Comparison of ENCODE assay signal across 12 cellular contexts in the genomic region with DNA sequence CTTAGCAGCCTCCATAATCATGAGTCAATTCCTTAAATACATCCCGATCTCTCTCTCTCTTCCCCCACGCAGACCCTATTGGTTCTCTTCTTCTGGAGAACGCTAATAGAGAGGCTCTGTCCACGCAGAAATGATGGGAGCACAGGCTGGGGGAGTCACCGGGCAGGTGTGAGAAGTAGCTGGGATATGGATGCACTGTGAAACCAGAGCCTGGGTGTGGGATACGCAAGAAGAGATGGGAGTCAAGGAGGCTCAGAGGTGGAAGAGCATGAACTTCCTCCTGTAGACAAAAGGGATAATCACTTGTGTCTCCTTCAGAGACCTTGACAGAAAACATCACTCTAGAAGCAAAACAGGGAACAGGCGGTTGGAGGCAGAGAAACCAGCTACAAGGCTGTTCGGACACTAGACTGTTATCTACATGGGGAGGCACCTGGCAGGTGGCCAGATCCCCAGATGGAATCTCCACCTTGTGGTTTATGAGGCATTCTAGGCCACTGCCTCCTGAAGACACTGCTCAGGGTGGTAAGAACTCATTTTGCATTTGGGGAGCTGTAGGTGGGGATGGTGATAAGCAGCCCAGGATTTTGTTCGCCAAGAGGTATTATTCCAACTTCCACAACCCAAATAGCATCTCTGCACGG. TPM values are rescaled to one million over a fixed set of nuclear protein-coding genes. Genes with fewer than 3 reads are reported as not detected.
DNase-seq lines count a peak whose midpoint lies in the region; TF ChIP-seq lines count a peak whose summit lies in the region.
"Had no signal": no experiment of that assay in that cellular context is flagged by ENCODE, and none has a peak within 500 bp of the region (broad histone marks: within the 10 kb centered on the region; RNA-seq: fewer than 3 reads in every experiment).

No MANE protein-coding gene starts in this region.

- TF ChIP-seq CTCF in OCI-LY1 (IDR thresholded peaks at IDR 0.05; ENCODE audit: low read length) (no peak), colonic mucosa (IDR thresholded peaks at IDR 0.05) (no peak), osteocyte (IDR thresholded peaks at IDR 0.05) (no peak), ascending aorta (IDR thresholded peaks at IDR 0.05) (no peak)

- DNase-seq in GM23248 (peak; percentile 52), colonic mucosa (peak; percentile 50), osteocyte (ENCODE audit: extremely low spot score, unreplicated experiment) (no peak), ascending aorta (ENCODE audit: low spot score in 2 of 2) (no peak), H4 (ENCODE audit: low spot score) (no peak)
- no peak for DNase-seq in stimulated activated CD4-positive, alpha-beta T cell treated with anti-CD3 and anti-CD28 coated beads, Interleukin-2, amount 100 ng/mL, for 24 hours
- no peak for DNase-seq in central memory CD4-positive, alpha-beta T cell
- DNase-seq: activated naive CD4-positive, alpha-beta T cell treated with anti-CD3 and anti-CD28 coated beads for 36 hours; GOT3 had no signal

- in situ Hi-C loops in GM23248 (cut with MboI), result no loop called here

- H3F3A ChIP-seq in GM23248 (ENCODE audit: insufficient read depth) (peaks cover 84% of the 10 kb centered on the region), OCI-LY1 (ENCODE audit: insufficient read depth, low read length) (no peaks in the 10 kb centered on the region)

- H3K4me2 ChIP-seq in GM23248 (ENCODE audit: unreplicated experiment) (no peak overlapping the region), OCI-LY1 (ENCODE audit: low read length) (peak overlapping the region; percentile 41)

- H2AFZ ChIP-seq in GM23248, result no peak overlapping the region
- H2AFZ ChIP-seq in OCI-LY1 (ENCODE audit: low read length), result no peak overlapping the region

- H3K9me3 Mint-ChIP-seq in osteocyte (ENCODE audit: unreplicated experiment), result no peaks in the 10 kb centered on the region
- H3K9me3 Mint-ChIP-seq: activated naive CD4-positive, alpha-beta T cell treated with anti-CD3 and anti-CD28 coated beads for 36 hours; T-helper 1 cell treated with Interleukin-12 subunit alpha and Interleukin-12 subunit beta and Interleukin-4 antibody, amounts not matched to agents 30 μg/mL and 1 μg/mL, for 36 hours had no signal

- H3K9me2 ChIP-seq in GM23248 (ENCODE audit: insufficient read depth), result no peaks in the 10 kb centered on the region
- no peaks in the 10 kb centered on the region for H3K9me2 ChIP-seq in OCI-LY1 (ENCODE audit: low read depth, low read length)

- H3K36me3 Mint-ChIP-seq in osteocyte (ENCODE audit: unreplicated experiment), result peaks cover 36% of the 10 kb centered on the region

- H3K27me3 ChIP-seq in GM23248 (replicated peaks; ENCODE audit: insufficient read depth) (no peaks in the 10 kb centered on the region), OCI-LY1 (ENCODE audit: insufficient read depth, low read length) (no peaks in the 10 kb centered on the region), colonic mucosa (no peaks in the 10 kb centered on the region), ascending aorta (no peaks in the 10 kb centered on the region)

- H3K4me1 ChIP-seq in GM23248 (ENCODE audit: insufficient read depth) (peaks cover 52% of the 10 kb centered on the region), OCI-LY1 (ENCODE audit: insufficient read depth, low read length, severe bottlenecking) (peaks cover 68% of the 10 kb centered on the region), colonic mucosa (peaks cover 3% of the 10 kb centered on the region), ascending aorta (peaks cover 13 to 26% of the 10 kb centered on the region in 2 donors)

- H3K79me2 ChIP-seq in GM23248 (ENCODE audit: insufficient read depth), result peaks cover 29% of the 10 kb centered on the region
- no peaks in the 10 kb centered on the region for H3K79me2 ChIP-seq in OCI-LY1 (ENCODE audit: insufficient read depth, low read length)

- peak overlapping the region; percentile 42 for H3K27ac Mint-ChIP-seq in osteocyte (ENCODE audit: unreplicated experiment)
- H3K27ac Mint-ChIP-seq: activated naive CD4-positive, alpha-beta T cell treated with anti-CD3 and anti-CD28 coated beads for 36 hours; T-helper 1 cell treated with Interleukin-12 subunit alpha and Interleukin-12 subunit beta and Interleukin-4 antibody, amounts not matched to agents 30 μg/mL and 1 μg/mL, for 36 hours had no signal

- H4K20me1 ChIP-seq in GM23248 (ENCODE audit: insufficient read depth) (no peaks in the 10 kb centered on the region), OCI-LY1 (ENCODE audit: insufficient read depth, low read length) (no peaks in the 10 kb centered on the region)

- H3K4me3 Mint-ChIP-seq in osteocyte (ENCODE audit: unreplicated experiment), result no peak overlapping the region
- H3K4me3 Mint-ChIP-seq: activated naive CD4-positive, alpha-beta T cell treated with anti-CD3 and anti-CD28 coated beads for 36 hours; T-helper 1 cell treated with Interleukin-12 subunit alpha and Interleukin-12 subunit beta and Interleukin-4 antibody, amounts not matched to agents 30 μg/mL and 1 μg/mL, for 36 hours had no signal

- H3K27me3 Mint-ChIP-seq in osteocyte (ENCODE audit: unreplicated experiment), result no peaks in the 10 kb centered on the region

- H3K4me1 Mint-ChIP-seq in osteocyte (ENCODE audit: unreplicated experiment), result peaks cover 39% of the 10 kb centered on the region

- H3K27ac ChIP-seq in GM23248 (peak overlapping the region; percentile 21), OCI-LY1 (ENCODE audit: low read depth, low read length, poor library complexity, severe bottlenecking) (peak overlapping the region; percentile 100), colonic mucosa (no peak overlapping the region), ascending aorta (no peak overlapping the region)

- WGBS in GM23248 (ENCODE audit: low coverage in 1 of 2, low lambda C conversion rate in 2 of 2, missing lambda C conversion rate in 2 of 2), 2 experiments, result 65 to 73% methylated on average over 10 of the region's 10 CpGs

- no peak overlapping the region for H3K4me3 ChIP-seq in GM23248
- peak overlapping the region; percentile 16 for H3K4me3 ChIP-seq in OCI-LY1 (ENCODE audit: low read depth, low read length, poor library complexity, severe bottlenecking)
- no peak overlapping the region for H3K4me3 ChIP-seq in colonic mucosa
- no peak overlapping the region for H3K4me3 ChIP-seq in ascending aorta

- H3K9ac ChIP-seq in GM23248 (no peak overlapping the region), OCI-LY1 (ENCODE audit: low read length) (peak overlapping the region; percentile 43; the same call in 1 of the 2 replicates), colonic mucosa (ENCODE audit: low read depth in 2 of 2, low read length in 2 of 2) (no peak overlapping the region)

- H3K36me3 ChIP-seq in GM23248 (ENCODE audit: low read depth) (peaks cover 32% of the 10 kb centered on the region), OCI-LY1 (ENCODE audit: insufficient read depth, low read length) (peaks cover 13% of the 10 kb centered on the region; the same call in 1 of the 2 replicates), colonic mucosa (no peaks in the 10 kb centered on the region), ascending aorta (peaks cover 5 to 10% of the 10 kb centered on the region in 2 donors)

- intact Hi-C loops in colonic mucosa (cut with DNase I), result no loop called here
- intact Hi-C loops in ascending aorta (cut with DNase I), result loop anchor here (10.0 kb wide), 2 partner anchors 414 to 454 kb away; partner anchors contain the start of genes ALKBH2, UNG and USP30

- H3K9me3 ChIP-seq in GM23248 (ENCODE audit: low read depth), result no peaks in the 10 kb centered on the region
- no peaks in the 10 kb centered on the region for H3K9me3 ChIP-seq in OCI-LY1 (ENCODE audit: low read length)
- H3K9me3 ChIP-seq in colonic mucosa, result no peaks in the 10 kb centered on the region
- H3K9me3 ChIP-seq in ascending aorta, result no peaks in the 10 kb centered on the region

RNA-seq across cellular contexts. Expression of gene SELPLG, which starts 7.2 kb away (rescaled TPM):
- total RNA-seq in GM23248 (2014; rRNA removed; shearing (Covaris generic)), result 4.4 and 6.1 TPM in 2 replicates
- polyA plus RNA-seq in GM23248 (2016; fragmentation: Nextera tagmentation; extraction: Ambion mirVana), result 6.2 and 6.7 TPM in 2 replicates
- 1 to 10 TPM; 2.5 to 4.4 TPM for total RNA-seq in colonic mucosa
- total RNA-seq in osteocyte, result 0.59 and 0.78 TPM in 2 replicates
- 2.6 TPM for total RNA-seq in ascending aorta
- 2.8 and 3.4 TPM in 2 replicates for total RNA-seq in H4 (2014; rRNA removed; shearing (Covaris generic))

RNA-seq across cellular contexts. Expression of gene TMEM119, which starts 43.0 kb away (rescaled TPM):
- 58.6 and 93.2 TPM in 2 replicates for total RNA-seq in GM23248 (2014; rRNA removed; shearing (Covaris generic))
- 55.5 and 58.1 TPM in 2 replicates for polyA plus RNA-seq in GM23248 (2016; fragmentation: Nextera tagmentation; extraction: Ambion mirVana)
- total RNA-seq in colonic mucosa (1 to 10 TPM; 7.2 to 8.8 TPM), osteocyte (54.0 and 58.8 TPM in 2 replicates), ascending aorta (251 TPM)
- total RNA-seq in H4 (2014; rRNA removed; shearing (Covaris generic)), result 1.4 and 1.9 TPM in 2 replicates
- total RNA-seq: activated naive CD4-positive, alpha-beta T cell treated with anti-CD3 and anti-CD28 coated beads for 36 hours; glomerular endothelial cell had no signal

Comparison
In these comparisons a context has a peak if more than half of its experiments do, and no peak if none do; other contexts are left out.
1. DNase-seq: peak in GM23248 (single experiment) and colonic mucosa (single experiment); none in osteocyte (single experiment), stimulated activated CD4-positive, alpha-beta T cell treated with anti-CD3 and anti-CD28 coated beads, Interleukin-2, amount 100 ng/mL, for 24 hours (0 of 2), central memory CD4-positive, alpha-beta T cell (single experiment), ascending aorta (0 of 2) and H4 (single experiment).
2. H3K27ac ChIP-seq: peak in GM23248 (single experiment) and OCI-LY1 (single experiment); none in colonic mucosa (single experiment) and ascending aorta (0 of 2).